ENCODE assay signal across 8 cellular contexts in genomic region chr6:6686748-6687601, GRCh38.
DNase-seq lines count a peak whose midpoint lies in the region; ATAC-seq and TF ChIP-seq lines count a peak whose summit lies in the region.

No MANE protein-coding gene starts in this region.

- peaks cover 5% of the 10 kb centered on the region for H3K27me3 Mint-ChIP-seq in activated CD8-positive, alpha-beta T cell treated with anti-CD3 and anti-CD28 coated beads, Interleukin-2, amount 10 ng/mL, durations not matched to agents 7 days and 5 days (ENCODE audit: low read depth)
- no peaks in the 10 kb centered on the region for H3K27me3 Mint-ChIP-seq in progenitor cell of endocrine pancreas

- no peak overlapping the region for H3K4me3 Mint-ChIP-seq in activated CD8-positive, alpha-beta T cell treated with anti-CD3 and anti-CD28 coated beads, Interleukin-2, amount 10 ng/mL, durations not matched to agents 7 days and 5 days
- peak overlapping the region; percentile 69 for H3K4me3 Mint-ChIP-seq in progenitor cell of endocrine pancreas (ENCODE audit: low read depth)

- peak; percentile 14 for ATAC-seq in activated CD8-positive, alpha-beta T cell treated with anti-CD3 and anti-CD28 coated beads, Interleukin-2, amount 10 ng/mL, durations not matched to agents 7 days and 5 days
- ATAC-seq in Right ventricle myocardium superior (ENCODE audit: poor library complexity) (peak; percentile 94), HG02970 (IDR thresholded peaks at IDR 0.05; ENCODE audit: low FRiP score, unreplicated experiment) (no peak)

- H3K9me3 Mint-ChIP-seq in activated CD8-positive, alpha-beta T cell treated with anti-CD3 and anti-CD28 coated beads, Interleukin-2, amount 10 ng/mL, durations not matched to agents 7 days and 5 days (ENCODE audit: insufficient read depth): peaks cover 12% of the 10 kb centered on the region
- no peaks in the 10 kb centered on the region for H3K9me3 Mint-ChIP-seq in progenitor cell of endocrine pancreas (ENCODE audit: low read depth)

- CTCF ChIA-PET in A673 (lab: Charles Lee): interaction anchor here (0.6 kb wide), 1 partner anchor 10 kb away, joined by 3 read pairs; no protein-coding TSS in a partner anchor
- CTCF ChIA-PET in activated CD8-positive, alpha-beta T cell treated with anti-CD3 and anti-CD28 coated beads, Interleukin-2, amount 10 ng/mL, durations not matched to agents 7 days and 5 days (lab: Charles Lee): interaction anchor here (1.4 to 1.7 kb wide), 2 partner anchors 10 kb away, joined by 4 to 5 read pairs; no protein-coding TSS in a partner anchor

- peak overlapping the region; percentile 10 for H3K27ac ChIP-seq in A673 (ENCODE audit: low read depth, low read length, poor library complexity, severe bottlenecking)

- H3K4me1 ChIP-seq in A673 (ENCODE audit: insufficient read depth, low read length, poor library complexity, severe bottlenecking): peaks cover 14% of the 10 kb centered on the region

- H3K36me3 Mint-ChIP-seq in activated CD8-positive, alpha-beta T cell treated with anti-CD3 and anti-CD28 coated beads, Interleukin-2, amount 10 ng/mL, durations not matched to agents 7 days and 5 days (ENCODE audit: low read depth): peaks cover 6% of the 10 kb centered on the region
- H3K36me3 Mint-ChIP-seq in progenitor cell of endocrine pancreas (ENCODE audit: insufficient read depth): no peaks in the 10 kb centered on the region

- no peak overlapping the region for H3K4me3 ChIP-seq in A673 (ENCODE audit: low read depth, low read length, poor library complexity, severe bottlenecking)
- H3K4me3 ChIP-seq in H7 (ENCODE audit: insufficient read depth, low read depth, low read length): peak overlapping the region; percentile 41

- TF ChIP-seq CTCF in A673 (conservative IDR thresholded peaks at IDR 0.05; ENCODE audit: low read depth, low read length) (no peak), progenitor cell of endocrine pancreas (IDR thresholded peaks at IDR 0.05; ENCODE audit: unreplicated experiment) (no peak), GM10266 (IDR thresholded peaks at IDR 0.05; ENCODE audit: control insufficient read depth, insufficient read depth, low read depth, missing control alignments) (no peak)

- DNase-seq in A673 (ENCODE audit: low spot score) (peak; percentile 83), H7 (peak; percentile 99), NCI-H2227 (lab: John Stamatoyannopoulos, UW; ENCODE audit: unreplicated experiment) (peak; percentile 95), Right ventricle myocardium superior (peak; percentile 94), progenitor cell of endocrine pancreas (ENCODE audit: low spot score, unreplicated experiment) (peak; percentile 70), GM10266 (ENCODE audit: extremely low spot score) (no peak)
- DNase-seq in activated CD8-positive, alpha-beta T cell treated with anti-CD3 and anti-CD28 coated beads, Interleukin-2, amount 10 ng/mL, durations not matched to agents 7 days and 5 days: no peak

- H3K27ac Mint-ChIP-seq in activated CD8-positive, alpha-beta T cell treated with anti-CD3 and anti-CD28 coated beads, Interleukin-2, amount 10 ng/mL, durations not matched to agents 7 days and 5 days: no peak overlapping the region
- H3K27ac Mint-ChIP-seq in progenitor cell of endocrine pancreas: peak overlapping the region; percentile 90

- intact Hi-C loops in A673 (cut with micrococcal nuclease; ENCODE audit: unreplicated experiment): no loop called here
- intact Hi-C loops in Right ventricle myocardium superior (cut with DNase I): no loop called here

- no peaks in the 10 kb centered on the region for H3K27me3 ChIP-seq in A673 (replicated peaks; ENCODE audit: insufficient read depth, low read depth, low read length, poor library complexity)
- no peaks in the 10 kb centered on the region for H3K27me3 ChIP-seq in H7 (ENCODE audit: control insufficient read depth, insufficient read depth, low read length)

- no peaks in the 10 kb centered on the region for H3K36me3 ChIP-seq in A673 (ENCODE audit: insufficient read depth, low read length, poor library complexity, severe bottlenecking)
- no peaks in the 10 kb centered on the region for H3K36me3 ChIP-seq in H7 (replicated peaks; ENCODE audit: control insufficient read depth, insufficient read depth, low read length)

- no TSS peak for BruUV-seq in A673 (replicated peaks; lab: Mats Ljungman, UMichigan)

- peaks cover 65% of the 10 kb centered on the region for H3K4me1 Mint-ChIP-seq in activated CD8-positive, alpha-beta T cell treated with anti-CD3 and anti-CD28 coated beads, Interleukin-2, amount 10 ng/mL, durations not matched to agents 7 days and 5 days (ENCODE audit: low read depth)
- H3K4me1 Mint-ChIP-seq in progenitor cell of endocrine pancreas (ENCODE audit: low read depth): peaks cover 54% of the 10 kb centered on the region

- H3K9me3 ChIP-seq in A673 (ENCODE audit: low read depth, low read length, poor library complexity, severe bottlenecking): no peaks in the 10 kb centered on the region

- POLR2A ChIA-PET in A673 (lab: Charles Lee; ENCODE audit: low non-redundant PET): no interaction called here
- POLR2A ChIA-PET in activated CD8-positive, alpha-beta T cell treated with anti-CD3 and anti-CD28 coated beads, Interleukin-2, amount 10 ng/mL, durations not matched to agents 7 days and 5 days (lab: Charles Lee): interaction anchor here (0.6 kb wide), 1 partner anchor 240 kb away, joined by 3 read pairs; no protein-coding TSS in a partner anchor

Comparison
In these comparisons a context has a peak if more than half of its experiments do, and no peak if none do; other contexts are left out.
1. DNase-seq: peak in A673 (single experiment), H7 (single experiment), NCI-H2227 (single experiment), Right ventricle myocardium superior (single experiment) and progenitor cell of endocrine pancreas (single experiment); none in activated CD8-positive, alpha-beta T cell treated with anti-CD3 and anti-CD28 coated beads, Interleukin-2, amount 10 ng/mL, durations not matched to agents 7 days and 5 days (single experiment) and GM10266 (single experiment).